ENCODE assay signal across 23 cellular contexts in genomic region chr11:94998285-94998684, GRCh38. TPM values are rescaled to one million over a fixed set of nuclear protein-coding genes. Genes with fewer than 3 reads are reported as not detected.
A peak's percentile ranks its signal among the peaks of the same experiment; 100 is the strongest.
DNase-seq lines count a peak whose midpoint lies in the region; ATAC-seq and TF ChIP-seq lines count a peak whose summit lies in the region.
"Had no signal": no experiment of that assay in that cellular context is flagged by ENCODE, and none has a peak within 500 bp of the region (broad histone marks: within the 10 kb centered on the region; RNA-seq: fewer than 3 reads in every experiment).

No MANE protein-coding gene starts in this region.

- H3K23ac ChIP-seq in IMR-90 (ENCODE audit: low read depth, low read length) = no peak overlapping the region
- peak overlapping the region; percentile 45 for H3K23ac ChIP-seq in neuronal stem cell (ENCODE audit: low read depth, low read length, poor library complexity)

- no TSS peak for BruUV-seq in IMR-90 (replicated peaks; lab: Mats Ljungman, UMichigan)

- no peak overlapping the region for H3K56ac ChIP-seq in IMR-90 (ENCODE audit: extremely low read depth, insufficient read depth, low read length)

- H3K9me3 ChIP-seq in IMR-90 (ENCODE audit: control insufficient read depth, insufficient read depth, low read length) (no peaks in the 10 kb centered on the region), neuronal stem cell (replicated peaks in 1 of 2; ENCODE audit: control insufficient read depth in 2 of 2, insufficient read depth in 1 of 2, low read depth in 1 of 2, low read length in 2 of 2) (peaks cover 0 to 4% of the 10 kb centered on the region in 2 donors), upper lobe of left lung (no peaks in the 10 kb centered on the region), right atrium auricular region (no peaks in the 10 kb centered on the region)
- H3K9me3 ChIP-seq: BE2C had no signal

- H3K36me3 ChIP-seq in IMR-90 (ENCODE audit: control insufficient read depth, insufficient read depth, low read length) = no peaks in the 10 kb centered on the region
- peaks cover 9 to 27% of the 10 kb centered on the region in 2 donors for H3K36me3 ChIP-seq in neuronal stem cell (replicated peaks in 1 of 2; ENCODE audit: control insufficient read depth in 2 of 2, insufficient read depth in 2 of 2, low read length in 2 of 2)
- no peaks in the 10 kb centered on the region for H3K36me3 ChIP-seq in upper lobe of left lung
- H3K36me3 ChIP-seq in right atrium auricular region = no peaks in the 10 kb centered on the region
- H3K36me3 ChIP-seq: BE2C had no signal

- H3K4me3 ChIP-seq in IMR-90 (ENCODE audit: insufficient read depth, low read depth, low read length) (no peak overlapping the region), neuronal stem cell (ENCODE audit: low read length in 2 of 2) (peak overlapping the region in 1 of 2 donors; percentile 48), upper lobe of left lung (no peak overlapping the region), right atrium auricular region (no peak overlapping the region)
- H3K4me3 ChIP-seq: BLaER1 treated with 17β-estradiol and CSF1 and Interleukin-3, amounts not matched to agents 10 nM and 100 nM; GM12878; GM23248 had no signal

- H3K14ac ChIP-seq in IMR-90 (replicated peaks; ENCODE audit: low read depth, low read length) = no peak overlapping the region
- H3K14ac ChIP-seq in neuronal stem cell (ENCODE audit: low read length) = no peak overlapping the region

- H3K4ac ChIP-seq in IMR-90 (ENCODE audit: low read depth, low read length) (no peak overlapping the region), neuronal stem cell (ENCODE audit: low read length) (no peak overlapping the region)

- no peak overlapping the region for H4K8ac ChIP-seq in IMR-90 (ENCODE audit: low read depth in 2 of 2, low read length in 2 of 2)
- no peak overlapping the region for H4K8ac ChIP-seq in neuronal stem cell (ENCODE audit: low read depth, low read length)

- WGBS in IMR-90 (ENCODE audit: extremely low coverage in 2 of 2, insufficient read length in 1 of 2), 2 experiments = 88% methylated on average over 6 of the region's 13 CpGs; no CpG with 5 or more reads in 1 of the 2 experiments
- WGBS in neuronal stem cell (ENCODE audit: extremely low coverage in 2 of 2, insufficient read length in 2 of 2, insufficient replicate concordance in 1 of 2), 2 donors = no CpG with 5 or more reads among the region's 13 CpGs
- 88 to 96% methylated on average over 10 to 13 of the region's 13 CpGs for WGBS in upper lobe of left lung, 2 donors

- H2AK5ac ChIP-seq in IMR-90 (ENCODE audit: low read depth, low read length) (no peak overlapping the region), neuronal stem cell (ENCODE audit: low read depth, low read length) (no peak overlapping the region)

- 0 out of 2 replicates have a peak, but pooled peaks cover 1% of the 10 kb centered on the region for H3K27me3 ChIP-seq in IMR-90 (ENCODE audit: control insufficient read depth, insufficient read depth, low read length)
- no peaks in the 10 kb centered on the region for H3K27me3 ChIP-seq in neuronal stem cell (ENCODE audit: control insufficient read depth in 3 of 3, insufficient read depth in 3 of 3, low read depth in 1 of 3, low read length in 3 of 3)
- no peaks in the 10 kb centered on the region for H3K27me3 ChIP-seq in upper lobe of left lung
- H3K27me3 ChIP-seq in right atrium auricular region = no peaks in the 10 kb centered on the region
- H3K27me3 ChIP-seq: BE2C; BLaER1 treated with 17β-estradiol and CSF1 and Interleukin-3, amounts not matched to agents 10 nM and 100 nM had no signal

- H4K20me1 ChIP-seq in IMR-90 (ENCODE audit: insufficient read depth, low read length) = no peaks in the 10 kb centered on the region
- H4K20me1 ChIP-seq: BLaER1 treated with 17β-estradiol and CSF1 and Interleukin-3, amounts not matched to agents 10 nM and 100 nM had no signal

- TF ChIP-seq CTCF in IMR-90 (conservative IDR thresholded peaks at IDR 0.05; ENCODE audit: low read depth, low read length) (no peak), upper lobe of left lung (IDR thresholded peaks at IDR 0.05) (no peak), right atrium auricular region (IDR thresholded peaks at IDR 0.05) (no peak)

- POLR2A ChIA-PET in IMR-90 (lab: Charles Lee; ENCODE audit: unreplicated experiment) = no interaction called here

- no peak overlapping the region for H2BK15ac ChIP-seq in IMR-90 (ENCODE audit: low read depth, low read length)
- no peak overlapping the region for H2BK15ac ChIP-seq in neuronal stem cell (ENCODE audit: low read length)

- no peak overlapping the region for H3K9ac ChIP-seq in IMR-90 (ENCODE audit: low read depth, low read length)
- H3K9ac ChIP-seq in neuronal stem cell (ENCODE audit: low read depth, low read length, poor library complexity) = no peak overlapping the region
- H3K9ac ChIP-seq: BLaER1 treated with 17β-estradiol and CSF1 and Interleukin-3, amounts not matched to agents 10 nM and 100 nM; GM23248 had no signal

- CTCF ChIA-PET in IMR-90 (lab: Yijun Ruan, JAX) = no interaction called here

- ATAC-seq in IMR-90 (ENCODE audit: low read depth) (no peak), upper lobe of left lung (ENCODE audit: low FRiP score in 2 of 2) (peak; percentile 16 to 22)
- ATAC-seq: GM12878 had no signal

- no peak for TF ChIP-seq RAD21 in IMR-90 (IDR thresholded peaks at IDR 0.05; ENCODE audit: low read length)

- TF ChIP-seq POLR2A in IMR-90 (IDR thresholded peaks at IDR 0.05; ENCODE audit: low read depth, low read length) = no peak
- no peak for TF ChIP-seq POLR2A in upper lobe of left lung (IDR thresholded peaks at IDR 0.05)

- intact Hi-C loops in IMR-90 (cut with micrococcal nuclease) = no loop called here

- no peak overlapping the region for H2BK12ac ChIP-seq in neuronal stem cell (ENCODE audit: low read length)

- peak overlapping the region; percentile 51 for H2AFZ ChIP-seq in IMR-90 (replicated peaks; ENCODE audit: low read length, poor library complexity)
- no peak overlapping the region for H2AFZ ChIP-seq in neuronal stem cell (ENCODE audit: low read length)
- H2AFZ ChIP-seq: GM23248 had no signal

- H3K18ac ChIP-seq in IMR-90 (ENCODE audit: low read depth, low read length) = no peak overlapping the region
- H3K18ac ChIP-seq in neuronal stem cell (ENCODE audit: low read length) = no peak overlapping the region

- no peak for DNase-seq in IMR-90
- DNase-seq in neuronal stem cell (ENCODE audit: low spot score) = no peak
- DNase-seq in upper lobe of left lung = peak in 1 of 2 donors; percentile 54
- DNase-seq in NCI-H446 (lab: John Stamatoyannopoulos, UW) = no peak
- no peak for DNase-seq in right atrium auricular region (ENCODE audit: low spot score)
- DNase-seq in NCI-H69 (lab: John Stamatoyannopoulos, UW) = no peak
- DNase-seq: AML-193; BE2C; CD4-positive, alpha-beta T cell; CD8-positive, alpha-beta memory T cell; DMS 273 treated with DMSO at 0.1 percent for 48 hours; DMS79; EL; GDM1; GM23248; H7; HCEC 1CT had no signal

- H4K91ac ChIP-seq in IMR-90 (ENCODE audit: insufficient read depth, low read depth, low read length) = no peak overlapping the region
- H4K91ac ChIP-seq in neuronal stem cell (ENCODE audit: low read depth, low read length, poor library complexity) = no peak overlapping the region

- no peak overlapping the region for H2AK9ac ChIP-seq in IMR-90 (replicated peaks; ENCODE audit: low read depth, low read length, poor library complexity)

- in situ Hi-C loops in IMR-90 (cut with MboI; ENCODE audit: low sequenced_read_pairs) = no loop called here

- H3K79me1 ChIP-seq in IMR-90 (ENCODE audit: low read depth in 1 of 2, low read length in 2 of 2) (no peaks in the 10 kb centered on the region), neuronal stem cell (ENCODE audit: low read depth, low read length) (peaks cover 1% of the 10 kb centered on the region)

- H2BK20ac ChIP-seq in IMR-90 (ENCODE audit: low read depth, low read length) = no peak overlapping the region

- TF ChIP-seq EP300 in upper lobe of left lung (IDR thresholded peaks at IDR 0.05) = no peak

- dilution Hi-C loops in IMR-90 (cut with HindIII; ENCODE audit: low sequenced_read_pairs, unreplicated experiment) = no loop called here

- H3K4me2 ChIP-seq in IMR-90 (ENCODE audit: low read depth, low read length) (no peak overlapping the region), neuronal stem cell (ENCODE audit: insufficient read depth, low read length, poor library complexity, severe bottlenecking) (no peak overlapping the region)
- H3K4me2 ChIP-seq: BLaER1 treated with 17β-estradiol and CSF1 and Interleukin-3, amounts not matched to agents 10 nM and 100 nM had no signal

- H3K9me1 ChIP-seq in IMR-90 (ENCODE audit: insufficient read depth, low read length) = no peaks in the 10 kb centered on the region

- no peak overlapping the region for H2BK5ac ChIP-seq in IMR-90 (ENCODE audit: low read depth, low read length, poor library complexity, severe bottlenecking)
- no peak overlapping the region for H2BK5ac ChIP-seq in neuronal stem cell (ENCODE audit: low read length)

- no peak overlapping the region for H4K5ac ChIP-seq in IMR-90 (ENCODE audit: low read depth, low read length)

- H3K27ac ChIP-seq in IMR-90 (ENCODE audit: insufficient read depth, low read length) (no peak overlapping the region), neuronal stem cell (replicated peaks; ENCODE audit: low read length) (no peak overlapping the region), upper lobe of left lung (no peak overlapping the region), right atrium auricular region (no peak overlapping the region)
- H3K27ac ChIP-seq: 22Rv1; BLaER1 treated with 17β-estradiol and CSF1 and Interleukin-3, amounts not matched to agents 10 nM and 100 nM; GM23248 had no signal

- H3K4me1 ChIP-seq in IMR-90 (ENCODE audit: control insufficient read depth, insufficient read depth, low read length) = no peaks in the 10 kb centered on the region
- H3K4me1 ChIP-seq in neuronal stem cell (ENCODE audit: control insufficient read depth in 2 of 2, insufficient read depth in 1 of 2, low read depth in 1 of 2, low read length in 2 of 2) = no peaks in the 10 kb centered on the region
- no peaks in the 10 kb centered on the region for H3K4me1 ChIP-seq in upper lobe of left lung
- no peaks in the 10 kb centered on the region for H3K4me1 ChIP-seq in right atrium auricular region
- H3K4me1 ChIP-seq: BE2C; BLaER1 treated with 17β-estradiol and CSF1 and Interleukin-3, amounts not matched to agents 10 nM and 100 nM had no signal

- H2BK120ac ChIP-seq in IMR-90 (ENCODE audit: low read depth, low read length) = no peak overlapping the region
- H2BK120ac ChIP-seq in neuronal stem cell (ENCODE audit: low read depth, low read length) = no peak overlapping the region

RNA-seq across cellular contexts. Expression of gene KDM4D, which starts 24.8 kb away (rescaled TPM):
- total RNA-seq in IMR-90 (2012; rRNA removed) (0.90 and 1.1 TPM in 2 replicates), upper lobe of left lung (under 1 TPM in 4 of 6 donors, not detected in 2; 0.20 to 0.74 (median 0.59) TPM), right atrium auricular region (1 to 10 TPM in 1 of 2 donors, under 1 TPM in 1; 0.90 to 1.1 TPM)
- polyA plus RNA-seq in IMR-90 (2012; rRNA removed) = 0.99 and 1.1 TPM in 2 replicates
- 0.40 and 0.84 TPM in 2 replicates for polyA plus RNA-seq in IMR-90 (2012; cell fraction: cytosol; rRNA removed)
- polyA plus RNA-seq in IMR-90 (2012; cell fraction: nucleus; rRNA removed; ENCODE audit: low replicate concordance) = 0.45 and 0.65 TPM in 2 replicates
- 2.9 TPM for polyA plus RNA-seq in neuronal stem cell (2013, experiment 1 of 2)
- 2.9 TPM for polyA plus RNA-seq in neuronal stem cell (2013, experiment 2 of 2)

RNA-seq across cellular contexts. Expression of gene CWC15, which starts 24.9 kb away (rescaled TPM):
- 48.6 and 70.0 TPM in 2 replicates for total RNA-seq in IMR-90 (2012; rRNA removed)
- polyA plus RNA-seq in IMR-90 (2012; rRNA removed) = 34.7 and 38.4 TPM in 2 replicates
- polyA plus RNA-seq in IMR-90 (2012; cell fraction: cytosol; rRNA removed) = 7.5 and 12.7 TPM in 2 replicates
- 3.1 and 31.3 TPM in 2 replicates for polyA plus RNA-seq in IMR-90 (2012; cell fraction: nucleus; rRNA removed; ENCODE audit: low replicate concordance)
- 98.8 TPM for polyA plus RNA-seq in neuronal stem cell (2013, experiment 1 of 2)
- polyA plus RNA-seq in neuronal stem cell (2013, experiment 2 of 2) = 106 TPM
- total RNA-seq in upper lobe of left lung = 10 to 100 TPM; 23.0 to 55.5 (median 42.6) TPM
- total RNA-seq in right atrium auricular region = 10 to 100 TPM; 45.3 to 48.6 TPM

RNA-seq across cellular contexts. Expression of gene KDM4E, which starts 26.8 kb away (rescaled TPM):
- not detected in 2 replicates for total RNA-seq in IMR-90 (2012; rRNA removed)
- not detected in 2 replicates for polyA plus RNA-seq in IMR-90 (2012; rRNA removed)
- not detected in 2 replicates for polyA plus RNA-seq in IMR-90 (2012; cell fraction: cytosol; rRNA removed)
- polyA plus RNA-seq in IMR-90 (2012; cell fraction: nucleus; rRNA removed; ENCODE audit: low replicate concordance) = not detected in 2 replicates
- polyA plus RNA-seq in neuronal stem cell (2013, experiment 1 of 2) = not detected
- not detected for polyA plus RNA-seq in neuronal stem cell (2013, experiment 2 of 2)
- not detected for total RNA-seq in upper lobe of left lung
- not detected for total RNA-seq in right atrium auricular region
- total RNA-seq: CD4-positive, alpha-beta T cell; CD8-positive, alpha-beta memory T cell; GM12878; GM23248; H1; H7 had no signal
- polyA plus RNA-seq: AG04450; CD14-positive monocyte; CD8-positive, alpha-beta memory T cell; GM12878; GM23248; H1 had no signal

RNA-seq across cellular contexts. Expression of gene KDM4F, which starts 50.9 kb away (rescaled TPM):
- total RNA-seq in IMR-90 (2012; rRNA removed) = not detected in 2 replicates
- polyA plus RNA-seq in IMR-90 (2012; rRNA removed) = not detected in 2 replicates
- polyA plus RNA-seq in IMR-90 (2012; cell fraction: cytosol; rRNA removed) = not detected in 2 replicates
- not detected in 2 replicates for polyA plus RNA-seq in IMR-90 (2012; cell fraction: nucleus; rRNA removed; ENCODE audit: low replicate concordance)
- polyA plus RNA-seq in neuronal stem cell (2013, experiment 1 of 2) = not detected
- polyA plus RNA-seq in neuronal stem cell (2013, experiment 2 of 2) = not detected
- total RNA-seq in upper lobe of left lung = not detected
- not detected for total RNA-seq in right atrium auricular region
- total RNA-seq: CD4-positive, alpha-beta T cell; CD8-positive, alpha-beta memory T cell; GM12878; GM23248; H1; H7 had no signal
- polyA plus RNA-seq: AG04450; CD14-positive monocyte; CD8-positive, alpha-beta memory T cell; GM12878; GM23248; H1 had no signal
